Comparison of ENCODE assay signal across 5 cellular contexts in genomic region chr11:3281146-3281545, GRCh38. TPM values are rescaled to one million over a fixed set of nuclear protein-coding genes. Genes with fewer than 3 reads are reported as not detected.
"Had no signal": no experiment of that assay in that cellular context is flagged by ENCODE, and none has a peak within 500 bp of the region (broad histone marks: within the 10 kb centered on the region; RNA-seq: fewer than 3 reads in every experiment).

No MANE protein-coding gene starts in this region.

RNA-seq across cellular contexts. Expression of gene MRGPRE, which starts 48.9 kb away (rescaled TPM):
- total RNA-seq: GM23338, H1, H9, IMR-90, K562 had no signal
- polyA plus RNA-seq: GM23338, H1, IMR-90, K562 had no signal
